In the genomic region with DNA sequence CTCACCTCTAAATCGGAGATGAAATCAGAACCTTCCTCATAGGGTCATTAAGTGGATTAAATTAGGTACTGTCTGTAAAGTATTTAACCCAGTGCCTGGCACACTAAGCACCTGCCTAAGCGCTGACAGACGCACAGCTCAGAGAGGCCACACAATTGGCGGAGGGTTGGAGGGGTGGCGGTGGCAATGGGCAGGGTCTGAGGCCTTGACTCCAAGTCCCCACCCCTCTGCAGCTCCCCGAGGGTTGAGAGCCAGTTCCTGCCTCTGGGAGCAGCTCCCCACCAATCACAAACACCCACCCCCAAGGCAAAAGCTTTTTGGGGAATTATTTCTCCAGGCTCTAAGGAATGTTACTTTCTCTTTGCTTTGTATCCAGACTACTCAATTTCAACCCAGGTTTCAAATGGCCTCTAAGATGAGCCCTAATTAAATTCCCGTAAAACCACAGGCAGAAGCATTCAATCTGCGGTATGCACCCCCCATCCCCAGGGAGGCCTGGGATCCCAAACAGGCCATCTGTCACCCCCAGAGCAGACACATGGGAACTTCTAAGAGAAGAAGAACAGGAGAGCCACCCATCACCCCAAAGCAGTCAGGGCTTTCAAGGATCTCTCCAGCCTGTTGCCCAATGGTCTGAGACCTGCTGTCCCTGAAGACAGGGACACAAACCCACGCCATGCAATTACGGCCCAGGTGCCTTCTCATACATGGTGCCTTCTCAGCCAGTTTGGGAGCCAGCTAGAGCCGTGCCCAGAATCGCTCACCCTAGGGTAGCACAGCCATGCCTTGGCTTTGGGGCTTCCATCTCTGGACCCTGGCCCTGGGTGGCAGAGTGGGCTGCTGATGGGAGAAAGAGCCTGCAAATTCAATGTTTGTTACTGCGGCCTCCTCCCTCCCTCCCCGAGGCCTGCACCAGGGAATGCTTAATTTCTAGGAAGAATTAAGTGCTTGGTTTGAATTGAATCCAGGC, we compare ENCODE assay signal across 22 cellular contexts.
A peak's percentile ranks its signal among the peaks of the same experiment; 100 is the strongest.
DNase-seq lines count a peak whose midpoint lies in the region; ATAC-seq and TF ChIP-seq lines count a peak whose summit lies in the region.
"Had no signal": no experiment of that assay in that cellular context is flagged by ENCODE, and none has a peak within 500 bp of the region (broad histone marks: within the 10 kb centered on the region; RNA-seq: fewer than 3 reads in every experiment).

No MANE protein-coding gene starts in this region.

- no peaks in the 10 kb centered on the region for H3K9me3 Mint-ChIP-seq in nephron
- H3K9me3 Mint-ChIP-seq in T-helper 2 cell treated with Interferon-gamma antibody and Interleukin-4, amounts not matched to agents 5 μg/mL and 100 μg/mL, for 36 hours = no peaks in the 10 kb centered on the region
- H3K9me3 Mint-ChIP-seq in activated T-cell treated with anti-CD3 and anti-CD28 coated beads, Interleukin-2, amount 50 U/mL, for 24 hours = no peaks in the 10 kb centered on the region
- H3K9me3 Mint-ChIP-seq: activated T-helper 1 cell treated with anti-CD3 and anti-CD28 coated beads, Interleukin-12 subunit alpha, Interleukin-12 subunit beta, Interleukin-2, Interleukin-4 antibody, amounts not matched to agents 30 ng/mL and 10 ng/mL and 1 ng/mL, durations not matched to agents 14 hours and 24 hours and 36 hours; CD4-positive, CD25-positive, alpha-beta regulatory T cell; IgD-negative memory B cell; naive B cell had no signal

- ATAC-seq in left cardiac atrium (no peak), HG03432 (IDR thresholded peaks at IDR 0.05; ENCODE audit: unreplicated experiment) (no peak)

- H3K27me3 ChIP-seq in left ventricle myocardium inferior (ENCODE audit: low read depth) (no peaks in the 10 kb centered on the region), SJSA1 (replicated peaks) (no peaks in the 10 kb centered on the region)
- H3K27me3 ChIP-seq: MG63, upper lobe of left lung had no signal

- TF ChIP-seq CTCF in left ventricle myocardium inferior (IDR thresholded peaks at IDR 0.05; ENCODE audit: borderline replicate concordance) (no peak), nephron (IDR thresholded peaks at IDR 0.05; ENCODE audit: unreplicated experiment in 3 of 3) (no peak)

- H3K4me1 ChIP-seq in left ventricle myocardium inferior (peaks cover 84% of the 10 kb centered on the region), SJSA1 (replicated peaks) (peaks cover 48% of the 10 kb centered on the region)
- H3K4me1 ChIP-seq: parathyroid adenoma had no signal

- H3K9me3 ChIP-seq in left ventricle myocardium inferior (replicated peaks) (no peaks in the 10 kb centered on the region), SJSA1 (replicated peaks) (no peaks in the 10 kb centered on the region)
- H3K9me3 ChIP-seq: MG63, upper lobe of left lung had no signal

- peak overlapping the region; percentile 39 to 66 (median 45) for H3K27ac Mint-ChIP-seq in nephron
- H3K27ac Mint-ChIP-seq in T-helper 2 cell treated with Interferon-gamma antibody and Interleukin-4, amounts not matched to agents 5 μg/mL and 100 μg/mL, for 36 hours = no peak overlapping the region
- H3K27ac Mint-ChIP-seq in activated T-cell treated with anti-CD3 and anti-CD28 coated beads, Interleukin-2, amount 50 U/mL, for 24 hours = no peak overlapping the region
- H3K27ac Mint-ChIP-seq: activated naive CD8-positive, alpha-beta T cell; activated T-helper 1 cell treated with anti-CD3 and anti-CD28 coated beads, Interleukin-12 subunit alpha, Interleukin-12 subunit beta, Interleukin-2, Interleukin-4 antibody, amounts not matched to agents 30 ng/mL and 10 ng/mL and 1 ng/mL, durations not matched to agents 14 hours and 24 hours and 36 hours; CD4-positive, CD25-positive, alpha-beta regulatory T cell had no signal

- DNase-seq in left ventricle myocardium inferior (no peak), left cardiac atrium (no peak), SJSA1 (ENCODE audit: low read depth in 1 of 2, low spot score in 2 of 2) (peak in 1 of 2 experiments; percentile 47), NCI-H1092 treated with DMSO at 0.1 percent for 48 hours (lab: John Stamatoyannopoulos, UW) (no peak)
- no peak for DNase-seq in T-helper 2 cell treated with Interferon-gamma antibody and Interleukin-4, amounts not matched to agents 5 μg/mL and 100 μg/mL, for 36 hours (ENCODE audit: low spot score)
- no peak for DNase-seq in activated T-cell treated with anti-CD3 and anti-CD28 coated beads, Interleukin-2, amount 50 U/mL, for 24 hours
- DNase-seq: activated CD4-positive, alpha-beta T cell treated with anti-CD3 and anti-CD28 coated beads for 1 hour; activated CD8-positive, alpha-beta memory T cell treated with anti-CD3 and anti-CD28 coated beads for 24 hours; CD4-positive, CD25-positive, alpha-beta regulatory T cell; DMS79 treated with DMSO at 0.1 percent for 48 hours; MG63; naive B cell; NCI-H2029 treated with DMSO at 0.1 percent for 48 hours; NCI-H774; upper lobe of left lung had no signal

- peaks cover 49% of the 10 kb centered on the region for H3K4me1 Mint-ChIP-seq in nephron
- H3K4me1 Mint-ChIP-seq in T-helper 2 cell treated with Interferon-gamma antibody and Interleukin-4, amounts not matched to agents 5 μg/mL and 100 μg/mL, for 36 hours (ENCODE audit: low read depth) = no peaks in the 10 kb centered on the region
- H3K4me1 Mint-ChIP-seq in activated T-cell treated with anti-CD3 and anti-CD28 coated beads, Interleukin-2, amount 50 U/mL, for 24 hours (ENCODE audit: low read depth) = peaks cover 4% of the 10 kb centered on the region

- no peak overlapping the region for H3K4me3 Mint-ChIP-seq in nephron
- no peak overlapping the region for H3K4me3 Mint-ChIP-seq in T-helper 2 cell treated with Interferon-gamma antibody and Interleukin-4, amounts not matched to agents 5 μg/mL and 100 μg/mL, for 36 hours
- H3K4me3 Mint-ChIP-seq in activated T-cell treated with anti-CD3 and anti-CD28 coated beads, Interleukin-2, amount 50 U/mL, for 24 hours = no peak overlapping the region
- H3K4me3 Mint-ChIP-seq: activated naive CD8-positive, alpha-beta T cell; activated T-helper 1 cell treated with anti-CD3 and anti-CD28 coated beads, Interleukin-12 subunit alpha, Interleukin-12 subunit beta, Interleukin-2, Interleukin-4 antibody, amounts not matched to agents 30 ng/mL and 10 ng/mL and 1 ng/mL, durations not matched to agents 14 hours and 24 hours and 36 hours; CD4-positive, CD25-positive, alpha-beta regulatory T cell; IgD-negative memory B cell; naive B cell had no signal

- H3K4me3 ChIP-seq in left ventricle myocardium inferior (no peak overlapping the region), SJSA1 (no peak overlapping the region)
- H3K4me3 ChIP-seq: lung, MG63, upper lobe of left lung had no signal

- peaks cover 15% of the 10 kb centered on the region for H3K36me3 Mint-ChIP-seq in nephron (ENCODE audit: low read depth)
- peaks cover 5% of the 10 kb centered on the region for H3K36me3 Mint-ChIP-seq in T-helper 2 cell treated with Interferon-gamma antibody and Interleukin-4, amounts not matched to agents 5 μg/mL and 100 μg/mL, for 36 hours (ENCODE audit: low read depth)
- H3K36me3 Mint-ChIP-seq in activated T-cell treated with anti-CD3 and anti-CD28 coated beads, Interleukin-2, amount 50 U/mL, for 24 hours (ENCODE audit: low read depth) = peaks cover 41% of the 10 kb centered on the region

- peak overlapping the region; percentile 95 for H3K27ac ChIP-seq in left ventricle myocardium inferior (replicated peaks)
- H3K27ac ChIP-seq in SJSA1 = peak overlapping the region; percentile 25; the same call in 1 of the 2 replicates
- H3K27ac ChIP-seq: parathyroid adenoma, upper lobe of left lung had no signal

- peaks cover 5% of the 10 kb centered on the region for H3K27me3 Mint-ChIP-seq in nephron (ENCODE audit: low read depth)
- no peaks in the 10 kb centered on the region for H3K27me3 Mint-ChIP-seq in T-helper 2 cell treated with Interferon-gamma antibody and Interleukin-4, amounts not matched to agents 5 μg/mL and 100 μg/mL, for 36 hours (ENCODE audit: low read depth)
- H3K27me3 Mint-ChIP-seq in activated T-cell treated with anti-CD3 and anti-CD28 coated beads, Interleukin-2, amount 50 U/mL, for 24 hours = no peaks in the 10 kb centered on the region
- H3K27me3 Mint-ChIP-seq: activated naive CD8-positive, alpha-beta T cell; CD4-positive, CD25-positive, alpha-beta regulatory T cell; IgD-negative memory B cell; naive B cell had no signal

- intact Hi-C loops in left ventricle myocardium inferior (cut with micrococcal nuclease) (no loop called here), left cardiac atrium (cut with DNase I) (no loop called here)

- H3K36me3 ChIP-seq in left ventricle myocardium inferior (no peaks in the 10 kb centered on the region), SJSA1 (peaks cover 15% of the 10 kb centered on the region)
- H3K36me3 ChIP-seq: MG63 had no signal

Comparison
In these comparisons a context has a peak if more than half of its experiments do, and no peak if none do; other contexts are left out.
1. H3K27ac Mint-ChIP-seq: peak in nephron (3 of 3); none in T-helper 2 cell treated with Interferon-gamma antibody and Interleukin-4, amounts not matched to agents 5 μg/mL and 100 μg/mL, for 36 hours (single experiment) and activated T-cell treated with anti-CD3 and anti-CD28 coated beads, Interleukin-2, amount 50 U/mL, for 24 hours (single experiment).